ENCODE assay signal across 8 cellular contexts in the genomic region with DNA sequence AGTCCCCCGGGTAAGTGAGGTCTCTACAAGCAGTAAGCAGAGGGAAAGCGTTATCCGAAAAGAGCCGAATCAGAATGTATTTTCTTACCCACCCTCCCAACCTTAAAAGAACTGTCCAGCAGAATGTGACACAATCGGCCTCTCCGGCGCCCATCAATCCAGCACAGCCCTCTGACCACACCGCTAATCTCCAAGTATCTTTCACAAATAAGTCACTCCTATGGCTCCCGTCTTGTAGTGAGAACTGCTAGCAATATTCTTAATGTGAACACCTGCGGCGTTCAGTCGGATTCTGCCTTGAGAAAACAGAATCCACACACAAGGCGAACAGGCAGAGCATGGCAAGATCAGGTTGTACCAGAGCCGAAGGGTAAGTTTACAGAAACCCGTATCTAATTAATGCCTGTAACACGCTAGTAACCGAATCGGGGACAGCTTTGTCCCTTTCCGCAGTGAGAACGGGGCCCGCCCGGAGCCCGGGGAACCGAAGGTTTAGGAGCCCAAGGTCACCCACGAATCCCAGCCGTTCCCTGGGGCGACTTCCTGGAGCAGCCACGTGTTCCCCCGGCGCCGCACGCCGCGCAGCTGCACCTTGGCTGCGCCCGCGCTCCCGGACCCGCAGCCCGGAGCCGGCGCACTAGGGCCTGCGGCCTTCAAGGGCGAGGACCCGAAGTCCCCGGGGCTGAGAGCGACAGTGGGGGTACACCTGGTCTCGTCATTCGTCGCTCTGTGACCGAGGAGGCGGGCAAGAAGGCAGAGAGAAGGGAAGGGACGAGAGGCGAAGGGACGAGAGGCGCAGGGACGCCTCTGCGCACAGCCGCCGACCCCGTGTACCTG. TPM values are rescaled to one million over a fixed set of nuclear protein-coding genes. Genes with fewer than 3 reads are reported as not detected.
A peak's percentile ranks its signal among the peaks of the same experiment; 100 is the strongest.
DNase-seq lines count a peak whose midpoint lies in the region; ATAC-seq and TF ChIP-seq lines count a peak whose summit lies in the region.

No MANE protein-coding gene starts in this region.

- peaks cover 17% of the 10 kb centered on the region for H3K36me3 Mint-ChIP-seq in activated naive CD4-positive, alpha-beta T cell treated with anti-CD3 and anti-CD28 coated beads, Interleukin-2, amount 10 ng/mL, durations not matched to agents 7 days and 5 days

- in situ Hi-C loops in Caki2 (cut with HindIII; ENCODE audit: low pct_unique_long_range_greater_than_20kb, low sequenced_read_pairs) = no loop called here

- CTCF ChIA-PET in activated naive CD4-positive, alpha-beta T cell treated with anti-CD3 and anti-CD28 coated beads, Interleukin-2, amount 10 ng/mL, durations not matched to agents 7 days and 5 days (lab: Charles Lee) = interaction anchor here (0.9 to 1.2 kb wide), 2 partner anchors 31 to 115 kb away, joined by 4 to 7 read pairs; no protein-coding TSS in a partner anchor

- WGBS in thymus = under 1% methylated on average over 61 of the region's 61 CpGs

- no peaks in the 10 kb centered on the region for H3K9me3 ChIP-seq in thymus (ENCODE audit: control insufficient read depth)

- H3K4me3 Mint-ChIP-seq in activated naive CD4-positive, alpha-beta T cell treated with anti-CD3 and anti-CD28 coated beads, Interleukin-2, amount 10 ng/mL, durations not matched to agents 7 days and 5 days = peak overlapping the region; percentile 100

- H3K27me3 Mint-ChIP-seq in activated naive CD4-positive, alpha-beta T cell treated with anti-CD3 and anti-CD28 coated beads, Interleukin-2, amount 10 ng/mL, durations not matched to agents 7 days and 5 days = no peaks in the 10 kb centered on the region

- peak overlapping the region; percentile 63 for H3K4me3 ChIP-seq in thymus (ENCODE audit: low read length)

- DNase-seq in Caki2 (ENCODE audit: low read depth) (peak; percentile 61), HuH-7 (ENCODE audit: low spot score) (peak; percentile 52), RPMI8226 (peak; percentile 79), glomerular visceral epithelial cell (ENCODE audit: extremely low spot score) (peak; percentile 42), omental fat pad (ENCODE audit: low spot score) (no peak)
- peak; percentile 79 for DNase-seq in activated naive CD4-positive, alpha-beta T cell treated with anti-CD3 and anti-CD28 coated beads, Interleukin-2, amount 10 ng/mL, durations not matched to agents 7 days and 5 days

- ATAC-seq in GM21515 (IDR thresholded peaks at IDR 0.05; ENCODE audit: unreplicated experiment) = peak; percentile 45
- peak; percentile 50 for ATAC-seq in omental fat pad (ENCODE audit: low FRiP score)

- H3K27ac ChIP-seq in thymus (ENCODE audit: low read depth) = peak overlapping the region; percentile 91

- H3K27me3 ChIP-seq in thymus (ENCODE audit: control insufficient read depth, insufficient read depth) = no peaks in the 10 kb centered on the region

- H3K4me1 ChIP-seq in thymus (ENCODE audit: control insufficient read depth, insufficient read depth, low read length) = peaks cover 22% of the 10 kb centered on the region

- H3K36me3 ChIP-seq in thymus (ENCODE audit: control insufficient read depth, insufficient read depth) = peaks cover under 1% of the 10 kb centered on the region

- H3K9me3 Mint-ChIP-seq in activated naive CD4-positive, alpha-beta T cell treated with anti-CD3 and anti-CD28 coated beads, Interleukin-2, amount 10 ng/mL, durations not matched to agents 7 days and 5 days = no peaks in the 10 kb centered on the region

- H3K4me1 Mint-ChIP-seq in activated naive CD4-positive, alpha-beta T cell treated with anti-CD3 and anti-CD28 coated beads, Interleukin-2, amount 10 ng/mL, durations not matched to agents 7 days and 5 days = peaks cover 50% of the 10 kb centered on the region

- H3K27ac Mint-ChIP-seq in activated naive CD4-positive, alpha-beta T cell treated with anti-CD3 and anti-CD28 coated beads, Interleukin-2, amount 10 ng/mL, durations not matched to agents 7 days and 5 days = peak overlapping the region; percentile 94

- TF ChIP-seq CTCF in omental fat pad (IDR thresholded peaks at IDR 0.05) = no peak

RNA-seq across cellular contexts. Expression of gene TFRC, which starts 0.7 kb away (rescaled TPM):
- 152 and 172 TPM in 2 replicates for total RNA-seq in Caki2 (2014; rRNA removed; shearing (Covaris generic); ENCODE audit: low replicate concordance)
- 100 to 1,000 TPM; 144 to 333 (median 242) TPM for total RNA-seq in omental fat pad
- polyA plus RNA-seq in thymus = 32.0 TPM
